19 cellular contexts compared by ENCODE assay signal in the genomic region with DNA sequence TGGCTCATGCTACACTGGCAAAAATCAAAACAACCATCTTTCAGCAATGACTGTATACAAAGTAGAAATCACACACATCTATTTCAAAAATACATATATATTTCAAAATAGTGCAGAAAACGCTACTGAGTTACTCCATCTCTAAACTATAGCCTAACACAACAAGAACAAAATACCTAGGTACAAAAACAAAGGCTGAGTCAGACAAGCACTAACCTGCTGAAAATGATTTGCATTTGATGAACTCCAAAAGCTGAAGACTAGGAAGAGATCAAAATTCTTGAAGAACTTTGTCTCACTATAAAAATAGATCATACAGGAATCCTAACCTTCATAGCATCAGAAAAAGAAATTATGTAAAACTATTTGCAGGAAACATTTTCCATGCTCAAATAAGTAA.
"Had no signal": no experiment of that assay in that cellular context is flagged by ENCODE, and none has a peak within 500 bp of the region (broad histone marks: within the 10 kb centered on the region; RNA-seq: fewer than 3 reads in every experiment).

No MANE protein-coding gene starts in this region.

- H3K27ac ChIP-seq: hepatocyte, neutrophil, right atrium auricular region, skin epidermis, stomach, uterus had no signal

- H3K79me2 ChIP-seq: hepatocyte had no signal

- H3K36me3 Mint-ChIP-seq: naive thymus-derived CD4-positive, alpha-beta T cell had no signal

- H2AFZ ChIP-seq: hepatocyte had no signal

- ATAC-seq: effector memory CD8-positive, alpha-beta T cell; left ventricle myocardium superior; naive thymus-derived CD4-positive, alpha-beta T cell had no signal

- H3K27ac Mint-ChIP-seq: dendritic cell treated with granulocyte-macrophage colony-stimulating factor and Interleukin-4, amounts not matched to agents 40 ng/mL and 50 ng/mL, for 4 days; effector memory CD8-positive, alpha-beta T cell; naive thymus-derived CD4-positive, alpha-beta T cell had no signal

- H3K4me1 ChIP-seq: right atrium auricular region, uterus had no signal

- H3K27me3 ChIP-seq: hepatocyte, neutrophil, right atrium auricular region, sigmoid colon, stomach, uterus had no signal

- H3K4me1 Mint-ChIP-seq: naive thymus-derived CD4-positive, alpha-beta T cell had no signal

- H3K4me3 Mint-ChIP-seq: dendritic cell treated with granulocyte-macrophage colony-stimulating factor and Interleukin-4, amounts not matched to agents 40 ng/mL and 50 ng/mL, for 4 days; effector memory CD8-positive, alpha-beta T cell; naive thymus-derived CD4-positive, alpha-beta T cell had no signal

- H3K27me3 Mint-ChIP-seq: dendritic cell treated with granulocyte-macrophage colony-stimulating factor and Interleukin-4, amounts not matched to agents 40 ng/mL and 50 ng/mL, for 4 days; effector memory CD8-positive, alpha-beta T cell had no signal

- FAIRE-seq: colon had no signal

- H3K4me3 ChIP-seq: hepatocyte, right atrium auricular region, sigmoid colon, skin epidermis, stomach, uterus had no signal

- DNase-seq: effector memory CD8-positive, alpha-beta T cell; erythroblast; foreskin melanocyte; left colon; left ventricle myocardium superior; naive thymus-derived CD4-positive, alpha-beta T cell; sigmoid colon; stimulated activated CD4-positive, alpha-beta T cell treated with anti-CD3 and anti-CD28 coated beads, Interleukin-12 subunit alpha, Interleukin-12 subunit beta, amount 100 ng/mL, for 4 hours; stimulated activated naive CD4-positive, alpha-beta T cell; stomach; substantia nigra; trophoblast cell; uterus had no signal

- H3K9me3 ChIP-seq: neutrophil, right atrium auricular region, sigmoid colon, stomach, uterus had no signal

- H3K4me2 ChIP-seq: hepatocyte had no signal

- H3K36me3 ChIP-seq: neutrophil, right atrium auricular region, sigmoid colon, stomach, uterus had no signal
